8 cellular contexts compared by ENCODE assay signal in the genomic region with DNA sequence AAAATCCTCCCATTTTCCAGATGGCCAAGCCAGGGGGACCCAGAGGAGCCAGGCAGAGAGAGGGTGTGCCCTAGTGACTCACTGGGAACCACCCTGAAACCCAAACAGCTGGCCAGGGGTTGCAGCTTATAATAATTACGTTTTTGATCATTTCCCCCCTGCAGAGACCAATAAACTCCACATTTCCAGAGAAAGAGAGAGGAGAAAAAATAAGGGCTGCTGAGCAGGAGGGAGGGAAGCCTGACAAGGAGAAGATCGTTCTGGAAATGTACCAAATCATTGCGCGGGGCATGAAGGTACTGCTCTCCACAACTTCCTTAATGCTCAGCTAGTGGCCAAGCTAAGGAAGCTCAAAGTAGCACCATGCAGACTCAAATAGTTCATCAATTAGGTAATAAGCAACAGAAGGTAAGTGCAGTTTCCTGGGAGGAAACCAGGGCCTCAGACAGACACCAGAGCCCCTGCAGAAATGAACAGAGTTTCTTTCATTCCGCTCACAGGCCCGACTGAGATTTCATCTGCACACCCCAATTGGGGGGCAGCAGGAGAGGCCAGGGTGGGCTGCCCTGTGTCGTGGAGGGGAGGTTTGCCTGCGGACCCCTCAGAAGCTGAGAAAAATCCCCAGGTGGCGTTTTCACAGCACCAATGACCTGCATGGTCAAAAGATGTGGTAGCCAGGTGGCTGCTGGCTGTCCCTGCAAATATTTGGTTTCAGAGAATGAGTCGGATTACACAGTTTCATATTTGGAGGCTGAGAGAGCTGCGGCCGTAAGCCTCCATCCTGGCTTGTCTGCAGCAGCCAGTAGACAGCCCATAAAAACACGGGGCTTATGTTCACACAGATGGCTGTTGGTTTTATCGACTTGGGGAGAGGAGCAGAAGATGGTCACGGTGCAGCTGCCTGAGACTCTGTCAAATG.
DNase-seq lines count a peak whose midpoint lies in the region; TF ChIP-seq lines count a peak whose summit lies in the region.

No MANE protein-coding gene starts in this region.

- no peak overlapping the region for H3K4me3 ChIP-seq in GM12865 (ENCODE audit: low read depth, low read length)
- H3K4me3 ChIP-seq in HEK293 (ENCODE audit: low read depth, low read length) = no peak overlapping the region
- no peak overlapping the region for H3K4me3 ChIP-seq in vagina

- no TSS peak for BruUV-seq in MCF 10A (replicated peaks; lab: Mats Ljungman, UMichigan)

- TF ChIP-seq POLR2A in vagina (IDR thresholded peaks at IDR 0.05) = no peak

- H3K36me3 ChIP-seq in HEK293 (ENCODE audit: control insufficient read depth in 2 of 2, insufficient read depth in 1 of 2, low read length in 2 of 2) (no peaks in the 10 kb centered on the region), vagina (no peaks in the 10 kb centered on the region)

- H3K27me3 Mint-ChIP-seq in MCF 10A (ENCODE audit: insufficient read depth, unreplicated experiment) = no peaks in the 10 kb centered on the region

- peaks cover 14% of the 10 kb centered on the region for H3K4me1 Mint-ChIP-seq in MCF 10A (ENCODE audit: insufficient read depth, unreplicated experiment)

- H3K9me3 ChIP-seq in HEK293 (ENCODE audit: control insufficient read depth, insufficient read depth, low read depth, low read length) = no peaks in the 10 kb centered on the region
- no peaks in the 10 kb centered on the region for H3K9me3 ChIP-seq in vagina

- intact Hi-C loops in vagina (cut with DNase I) (loop anchor here (10.0 kb wide), 1 partner anchor 892 kb away; no protein-coding TSS in a partner anchor), MCF 10A (cut with micrococcal nuclease) (loop anchor here (5.0 kb wide), 1 partner anchor 534 kb away; the partner anchor contains the start of gene ZEB1)

- CTCF ChIA-PET in HEK293 (lab: Yijun Ruan, JAX) = interaction anchor here (0.6 to 2.0 kb wide), 15 partner anchors 9 to 987 kb away, joined by 3 to 8 read pairs (median 3); no protein-coding TSS in a partner anchor
- CTCF ChIA-PET in MCF 10A (lab: Yijun Ruan, JAX) = interaction anchor here (0.6 to 0.7 kb wide), 2 partner anchors 85 to 634 kb away, joined by 3 read pairs; no protein-coding TSS in a partner anchor

- no peaks in the 10 kb centered on the region for H3K27me3 ChIP-seq in vagina

- H3K27ac ChIP-seq in HEK293 (ENCODE audit: extremely low read depth, low read depth, low read length) (no peak overlapping the region), vagina (peak overlapping the region; percentile 90)

- DNase-seq in GM12865 (ENCODE audit: low read depth) (peak; percentile 83), NOMO-1 treated with dmso at 0.1 percent for 144 hours (lab: John Stamatoyannopoulos, UW; ENCODE audit: unreplicated experiment) (peak; percentile 78), glomerular visceral epithelial cell (ENCODE audit: extremely low spot score) (peak; percentile 70), vagina (ENCODE audit: extremely low spot score in 2 of 2) (no peak), MCF 10A (ENCODE audit: unreplicated experiment) (no peak), midbrain (lab: John Stamatoyannopoulos, UW) (no peak)
- DNase-seq in activated CD4-positive, alpha-beta T cell treated with anti-CD3 and anti-CD28 coated beads for 48 hours = no peak

- H3K36me3 Mint-ChIP-seq in MCF 10A (ENCODE audit: insufficient read depth, unreplicated experiment) = no peaks in the 10 kb centered on the region

- H3K4me1 ChIP-seq in HEK293 (ENCODE audit: control insufficient read depth, insufficient read depth, low read length) = no peaks in the 10 kb centered on the region
- peaks cover 34% of the 10 kb centered on the region for H3K4me1 ChIP-seq in vagina

- no peak for TF ChIP-seq CTCF in GM12865 (IDR thresholded peaks at IDR 0.05; ENCODE audit: insufficient read depth, low read depth, low read length, missing control alignments)
- TF ChIP-seq CTCF in HEK293 (tag by site-specific recombination; IDR thresholded peaks at IDR 0.05) = no peak
- no peak for TF ChIP-seq CTCF in vagina (IDR thresholded peaks at IDR 0.05)
- no peak for TF ChIP-seq CTCF in MCF 10A (IDR thresholded peaks at IDR 0.05; ENCODE audit: unreplicated experiment)

- H3K27ac Mint-ChIP-seq in MCF 10A (ENCODE audit: low read depth, unreplicated experiment) = no peak overlapping the region

- POLR2A ChIA-PET in HEK293 (lab: Yijun Ruan, JAX) = no interaction called here
- POLR2A ChIA-PET in MCF 10A (lab: Yijun Ruan, JAX) = no interaction called here

- H3K9me3 Mint-ChIP-seq in MCF 10A (ENCODE audit: unreplicated experiment) = no peaks in the 10 kb centered on the region

- no peak overlapping the region for H3K4me3 Mint-ChIP-seq in MCF 10A (ENCODE audit: unreplicated experiment)

TF ChIP-seq in HEK293, 187 proteins besides CTCF, POLR2A, EP300 and RAD21:
- no peak for TF ChIP-seq ZNF391 (tag by site-specific recombination; IDR thresholded peaks at IDR 0.05; ENCODE audit: borderline replicate concordance, low read depth)
- peak; percentile 48 for TF ChIP-seq ZNF341 (tag by site-specific recombination; IDR thresholded peaks at IDR 0.05; ENCODE audit: low read depth)

Comparison
In these comparisons a context has a peak if more than half of its experiments do, and no peak if none do; other contexts are left out.
1. DNase-seq: peak in GM12865 (single experiment), NOMO-1 treated with dmso at 0.1 percent for 144 hours (single experiment) and glomerular visceral epithelial cell (single experiment); none in vagina (0 of 2), activated CD4-positive, alpha-beta T cell treated with anti-CD3 and anti-CD28 coated beads for 48 hours (single experiment), MCF 10A (single experiment) and midbrain (single experiment).